Comparison of ENCODE assay signal across 8 cellular contexts in genomic region chr1:204417231-204417997, GRCh38. TPM values are rescaled to one million over a fixed set of nuclear protein-coding genes. Genes with fewer than 3 reads are reported as not detected.
DNase-seq lines count a peak whose midpoint lies in the region; ATAC-seq and TF ChIP-seq lines count a peak whose summit lies in the region.

No MANE protein-coding gene starts in this region.

- peaks cover 35% of the 10 kb centered on the region for H3K4me1 Mint-ChIP-seq in activated naive CD4-positive, alpha-beta T cell treated with anti-CD3 and anti-CD28 coated beads, Interleukin-2, amount 50 U/mL, for 24 hours

- H3K4me3 ChIP-seq in DND-41 (ENCODE audit: low read depth in 1 of 2, low read length in 2 of 2) (no peak overlapping the region), heart right ventricle (peak overlapping the region in 1 of 10 donors; percentile 11)

- peaks cover 4% of the 10 kb centered on the region for H3K36me3 ChIP-seq in DND-41 (ENCODE audit: insufficient read depth, low read length)
- peaks cover 0 to 31% (median 12%) of the 10 kb centered on the region in 9 donors for H3K36me3 ChIP-seq in heart right ventricle

- H3K27ac ChIP-seq in DND-41 (ENCODE audit: low read length) (no peak overlapping the region), heart right ventricle (peak overlapping the region; percentile 55 to 83 (median 74))

- peaks cover under 1% of the 10 kb centered on the region; the same call in 1 of the 2 replicates for H3K79me2 ChIP-seq in DND-41 (ENCODE audit: insufficient read depth, low read length)

- DNase-seq in DND-41 = no peak
- DNase-seq in NCI-H446 treated with DMSO at 0.1 percent for 48 hours (lab: John Stamatoyannopoulos, UW) = peak; percentile 47
- DNase-seq in heart right ventricle = peak; percentile 25 to 62
- DNase-seq in renal cortical epithelial cell (ENCODE audit: low read depth) = peak; percentile 99
- no peak for DNase-seq in 8988T
- DNase-seq in activated CD4-positive, CD25-positive, alpha-beta regulatory T cell (lab: John Stamatoyannopoulos, UW) = no peak
- DNase-seq in SHP77 treated with DMSO at 0.1 percent for 48 hours (lab: John Stamatoyannopoulos, UW) = no peak

- no peaks in the 10 kb centered on the region for H3K27me3 ChIP-seq in DND-41 (ENCODE audit: insufficient read depth, low read length, poor library complexity)
- no peaks in the 10 kb centered on the region for H3K27me3 ChIP-seq in heart right ventricle

- 0 out of 3 replicates have a peak, but pooled peaks have one; percentile 23 for ATAC-seq in DND-41 (ENCODE audit: insufficient read depth, low read depth)
- ATAC-seq in heart right ventricle = peak; percentile 52 to 85 (median 66)

- no peak overlapping the region for H2AFZ ChIP-seq in DND-41 (ENCODE audit: low read depth, low read length)

- H3K9me3 Mint-ChIP-seq in activated naive CD4-positive, alpha-beta T cell treated with anti-CD3 and anti-CD28 coated beads, Interleukin-2, amount 50 U/mL, for 24 hours = no peaks in the 10 kb centered on the region

- peak overlapping the region; percentile 71 for H3K27ac Mint-ChIP-seq in activated naive CD4-positive, alpha-beta T cell treated with anti-CD3 and anti-CD28 coated beads, Interleukin-2, amount 50 U/mL, for 24 hours

- H4K20me1 ChIP-seq in DND-41 (ENCODE audit: insufficient read depth, low read length) = no peaks in the 10 kb centered on the region

- intact Hi-C loops in heart right ventricle (cut with DNase I) = no loop called here

- no peak for TF ChIP-seq CTCF in DND-41 (IDR thresholded peaks at IDR 0.05; ENCODE audit: borderline replicate concordance, extremely low read depth, low read length, poor library complexity, severe bottlenecking)
- TF ChIP-seq CTCF in heart right ventricle (IDR thresholded peaks at IDR 0.05) = no peak

- no peak overlapping the region for H3K9ac ChIP-seq in DND-41 (ENCODE audit: low read depth, low read length)

- H3K36me3 Mint-ChIP-seq in activated naive CD4-positive, alpha-beta T cell treated with anti-CD3 and anti-CD28 coated beads, Interleukin-2, amount 50 U/mL, for 24 hours = no peaks in the 10 kb centered on the region

- no peak overlapping the region for H3K4me2 ChIP-seq in DND-41 (ENCODE audit: insufficient read depth, low read length)

- 45 to 55% methylated on average over 9 of the region's 9 CpGs for WGBS in heart right ventricle, 2 donors

- peak overlapping the region; percentile 20 for H3K4me3 Mint-ChIP-seq in activated naive CD4-positive, alpha-beta T cell treated with anti-CD3 and anti-CD28 coated beads, Interleukin-2, amount 50 U/mL, for 24 hours

- H3K9me3 ChIP-seq in DND-41 (ENCODE audit: insufficient read depth, low read length, severe bottlenecking) (no peaks in the 10 kb centered on the region), heart right ventricle (no peaks in the 10 kb centered on the region)

- H3K27me3 Mint-ChIP-seq in activated naive CD4-positive, alpha-beta T cell treated with anti-CD3 and anti-CD28 coated beads, Interleukin-2, amount 50 U/mL, for 24 hours = no peaks in the 10 kb centered on the region

- H3K4me1 ChIP-seq in DND-41 (ENCODE audit: insufficient read depth, low read length) (peaks cover 6% of the 10 kb centered on the region), heart right ventricle (peaks cover 2 to 55% (median 25%) of the 10 kb centered on the region in 9 donors)

RNA-seq across cellular contexts. Expression of gene PPP1R15B, which starts 5.8 kb away (rescaled TPM):
- total RNA-seq in heart right ventricle (10 to 100 TPM; 18.1 to 47.3 (median 22.5) TPM), renal cortical epithelial cell (34.9 and 46.9 TPM in 2 replicates)
- 10 to 100 TPM in 1 of 2 donors, 1 to 10 TPM in 1; 8.4 to 13.0 TPM for polyA plus RNA-seq in heart right ventricle

RNA-seq across cellular contexts. Expression of gene PLEKHA6, which starts 57.7 kb away (rescaled TPM):
- total RNA-seq in heart right ventricle (10 to 100 TPM in 9 of 10 donors, 1 to 10 TPM in 1; 4.8 to 34.9 (median 19.2) TPM), renal cortical epithelial cell (16.7 and 26.8 TPM in 2 replicates)
- 10 to 100 TPM in 1 of 2 donors, 1 to 10 TPM in 1; 3.3 to 18.2 TPM for polyA plus RNA-seq in heart right ventricle

Comparison
In these comparisons a context has a peak if more than half of its experiments do, and no peak if none do; other contexts are left out.
1. DNase-seq: peak in NCI-H446 treated with DMSO at 0.1 percent for 48 hours (single experiment), heart right ventricle (2 of 2) and renal cortical epithelial cell (single experiment); none in DND-41 (single experiment), 8988T (single experiment), activated CD4-positive, CD25-positive, alpha-beta regulatory T cell (0 of 4) and SHP77 treated with DMSO at 0.1 percent for 48 hours (single experiment).